Comparison of ENCODE assay signal across 21 cellular contexts in genomic region chr1:47767741-47768100, GRCh38.
DNase-seq lines count a peak whose midpoint lies in the region; ATAC-seq, FAIRE-seq and TF ChIP-seq lines count a peak whose summit lies in the region.
"Had no signal": no experiment of that assay in that cellular context is flagged by ENCODE, and none has a peak within 500 bp of the region (broad histone marks: within the 10 kb centered on the region; RNA-seq: fewer than 3 reads in every experiment).

No MANE protein-coding gene starts in this region.

- CTCF ChIA-PET in K562 (lab: Yijun Ruan, JAX; ENCODE audit: low intra/inter-chr PET ratio): interaction anchor here (0.9 kb wide), 1 partner anchor 29 kb away, joined by 4 read pairs; no protein-coding TSS in a partner anchor

- H3K4me2 ChIP-seq in K562 (ENCODE audit: insufficient read depth, low read length): no peak overlapping the region

- TF ChIP-seq CTCF in K562 (IDR thresholded peaks at IDR 0.05 in 2 of 3, conservative IDR thresholded peaks at IDR 0.05 in 1 of 3; ENCODE audit: insufficient read depth in 2 of 3, low read depth in 1 of 3, low read length in 3 of 3): no peak
- TF ChIP-seq CTCF in heart right ventricle (IDR thresholded peaks at IDR 0.05): no peak
- no peak for TF ChIP-seq CTCF in tibial artery (IDR thresholded peaks at IDR 0.05)
- no peak for TF ChIP-seq CTCF in spleen (IDR thresholded peaks at IDR 0.05 in 8 of 11, conservative IDR thresholded peaks at IDR 0.05 in 3 of 11)

- TF ChIP-seq EP300 in K562 (IDR thresholded peaks at IDR 0.05; ENCODE audit: low read length): no peak

- peaks cover 0 to 6% of the 10 kb centered on the region in 2 experiments; a peak in 1 of 5 replicates for H3K4me1 ChIP-seq in K562 (replicated peaks in 1 of 2; ENCODE audit: control insufficient read depth in 2 of 2, insufficient read depth in 2 of 2, low read length in 2 of 2)
- H3K4me1 ChIP-seq in heart right ventricle: peaks cover 0 to 50% (median 28%) of the 10 kb centered on the region in 9 donors
- H3K4me1 ChIP-seq in tibial artery: peaks cover 0 to 82% (median 62%) of the 10 kb centered on the region in 4 donors
- no peaks in the 10 kb centered on the region for H3K4me1 ChIP-seq in spleen

- H3K79me2 ChIP-seq in K562 (ENCODE audit: control insufficient read depth, insufficient read depth, low read length): no peaks in the 10 kb centered on the region

- ATAC-seq in K562 (peak; percentile 28), heart right ventricle (peak; percentile 79 to 92 (median 88)), left lobe of liver (peak; percentile 38), GM21576 (IDR thresholded peaks at IDR 0.05; ENCODE audit: unreplicated experiment) (no peak)
- ATAC-seq: Panc1 had no signal

- no peaks in the 10 kb centered on the region for H3K9me1 ChIP-seq in K562 (ENCODE audit: control insufficient read depth, insufficient read depth, low read length)

- no peak overlapping the region for H3K4me3 ChIP-seq in K562
- no peak overlapping the region for H3K4me3 ChIP-seq in heart right ventricle
- no peak overlapping the region for H3K4me3 ChIP-seq in tibial artery
- no peak overlapping the region for H3K4me3 ChIP-seq in spleen

- POLR2A ChIA-PET in K562 (lab: Yijun Ruan, JAX): no interaction called here

- TF ChIP-seq RAD21 in K562 (CRISPR knock-in tag; conservative IDR thresholded peaks at IDR 0.05 in 1 of 2, IDR thresholded peaks at IDR 0.05 in 1 of 2): no peak

- no peaks in the 10 kb centered on the region for H3K9me3 ChIP-seq in K562 (replicated peaks; ENCODE audit: control insufficient read depth, insufficient read depth, low read depth, low read length)
- no peaks in the 10 kb centered on the region for H3K9me3 ChIP-seq in heart right ventricle
- H3K9me3 ChIP-seq in tibial artery: no peaks in the 10 kb centered on the region
- no peaks in the 10 kb centered on the region for H3K9me3 ChIP-seq in spleen

- H3K36me3 ChIP-seq in K562 (ENCODE audit: control insufficient read depth, insufficient read depth, low read length): no peaks in the 10 kb centered on the region
- no peaks in the 10 kb centered on the region for H3K36me3 ChIP-seq in heart right ventricle
- peaks cover 0 to 14% (median 5%) of the 10 kb centered on the region in 3 donors for H3K36me3 ChIP-seq in tibial artery
- H3K36me3 ChIP-seq in spleen: no peaks in the 10 kb centered on the region

- no peak for FAIRE-seq in K562 (lab: Jason Lieb, UNC)
- FAIRE-seq: G401.6, H54, HTR-8/SVneo had no signal

- intact Hi-C loops in K562 (cut with micrococcal nuclease): no loop called here
- intact Hi-C loops in heart right ventricle (cut with DNase I): no loop called here
- intact Hi-C loops in tibial artery (cut with DNase I; ENCODE audit: low total_unique reads): no loop called here
- intact Hi-C loops in spleen (cut with DNase I; ENCODE audit: low total_unique reads): no loop called here

- in situ Hi-C loops in K562 (cut with MboI): loop anchor here (25.0 kb wide), 1 partner anchor 445 kb away; the partner anchor contains the start of gene SLC5A9

- H3K27ac ChIP-seq in K562 (ENCODE audit: extremely low read depth, low read depth, low read length): no peak overlapping the region
- H3K27ac ChIP-seq in heart right ventricle: no peak overlapping the region
- peak overlapping the region; percentile 72 for H3K27ac ChIP-seq in tibial artery
- H3K27ac ChIP-seq in spleen: no peak overlapping the region
- H3K27ac ChIP-seq: C4-2B had no signal

- H3K27me3 ChIP-seq in K562 (ENCODE audit: control insufficient read depth in 2 of 2, insufficient read depth in 2 of 2, low read length in 2 of 2) (peaks cover 3 to 65% of the 10 kb centered on the region in 2 experiments; a peak in 3 of 5 replicates), heart right ventricle (no peaks in the 10 kb centered on the region), tibial artery (no peaks in the 10 kb centered on the region), spleen (replicated peaks in 1 of 7) (peaks cover 0 to 24% (median 0%) of the 10 kb centered on the region in 7 donors)

- WGBS in K562 (ENCODE audit: insufficient coverage, low coverage, missing lambda C conversion rate): 2% methylated on average over 11 of the region's 11 CpGs
- 19 to 36% methylated on average over 11 of the region's 11 CpGs for WGBS in heart right ventricle, 2 donors
- WGBS in spleen, 5 donors: 63 to 91% (median 81%) methylated on average over 9 to 11 of the region's 11 CpGs

- peaks cover 14% of the 10 kb centered on the region for H4K20me1 ChIP-seq in K562 (replicated peaks; ENCODE audit: control insufficient read depth, insufficient read depth, low read length)

- no TSS peak for BruUV-seq in K562 (replicated peaks; lab: Mats Ljungman, UMichigan)

- H2AFZ ChIP-seq in K562 (ENCODE audit: low read depth, low read length): no peak overlapping the region

- no peak for DNase-seq in K562 (ENCODE audit: extremely low read depth in 1 of 4, low spot score in 3 of 4)
- DNase-seq in heart right ventricle: peak; percentile 42 to 65
- DNase-seq in left lobe of liver (ENCODE audit: low spot score): no peak
- no peak for DNase-seq in tibial artery
- DNase-seq in hypothalamus (lab: John Stamatoyannopoulos, UW): no peak
- DNase-seq in spleen: no peak
- DNase-seq: AML-193, DMS 273 treated with DMSO at 0.1 percent for 48 hours, DND-41, MM.1S, NCI-H1092, NCI-H146, NCI-H2029 treated with DMSO at 0.1 percent for 48 hours, NCI-H2171, NCI-H526 had no signal

- TF ChIP-seq POLR2A in K562 (conservative IDR thresholded peaks at IDR 0.05) (no peak), spleen (IDR thresholded peaks at IDR 0.05) (no peak)

- no peak overlapping the region for H3K9ac ChIP-seq in K562 (ENCODE audit: insufficient read depth in 1 of 2, low read depth in 2 of 2, low read length in 2 of 2)

TF ChIP-seq in K562, 482 proteins besides CTCF, POLR2A, EP300 and RAD21:
- TF ChIP-seq ZBTB7A (IDR thresholded peaks at IDR 0.05; ENCODE audit: borderline replicate concordance, control insufficient read depth, low read depth, low read length) (no peak), SP1 (CRISPR knock-in tag; IDR thresholded peaks at IDR 0.05) (no peak), ZNF764 (CRISPR knock-in tag; IDR thresholded peaks at IDR 0.05; ENCODE audit: low read depth) (no peak), OTX1 (CRISPR knock-in tag; IDR thresholded peaks at IDR 0.05) (no peak), TCFL5 (CRISPR knock-in tag; conservative IDR thresholded peaks at IDR 0.05) (no peak)
- TF ChIP-seq, protein P1, sequence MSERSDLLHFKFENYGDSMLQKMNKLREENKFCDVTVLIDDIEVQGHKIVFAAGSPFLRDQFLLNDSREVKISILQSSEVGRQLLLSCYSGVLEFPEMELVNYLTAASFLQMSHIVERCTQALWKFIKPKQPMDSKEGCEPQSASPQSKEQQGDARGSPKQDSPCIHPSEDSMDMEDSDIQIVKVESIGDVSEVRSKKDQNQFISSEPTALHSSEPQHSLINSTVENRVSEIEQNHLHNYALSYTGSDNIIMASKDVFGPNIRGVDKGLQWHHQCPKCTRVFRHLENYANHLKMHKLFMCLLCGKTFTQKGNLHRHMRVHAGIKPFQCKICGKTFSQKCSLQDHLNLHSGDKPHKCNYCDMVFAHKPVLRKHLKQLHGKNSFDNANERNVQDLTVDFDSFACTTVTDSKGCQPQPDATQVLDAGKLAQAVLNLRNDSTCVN (CRISPR knock-in tag; IDR thresholded peaks at IDR 0.05): no peak
TF ChIP-seq in K562: peak in this region for 0.

Comparison
In these comparisons a context has a peak if more than half of its experiments do, and no peak if none do; other contexts are left out.
1. DNase-seq: peak in heart right ventricle (2 of 2); none in K562 (0 of 4), left lobe of liver (single experiment), tibial artery (0 of 2), hypothalamus (0 of 51) and spleen (single experiment).
2. H3K27ac ChIP-seq: peak in tibial artery (2 of 2); none in K562 (single experiment), heart right ventricle (0 of 10) and spleen (0 of 8).